Comparison of ENCODE assay signal across 28 cellular contexts in the genomic region with DNA sequence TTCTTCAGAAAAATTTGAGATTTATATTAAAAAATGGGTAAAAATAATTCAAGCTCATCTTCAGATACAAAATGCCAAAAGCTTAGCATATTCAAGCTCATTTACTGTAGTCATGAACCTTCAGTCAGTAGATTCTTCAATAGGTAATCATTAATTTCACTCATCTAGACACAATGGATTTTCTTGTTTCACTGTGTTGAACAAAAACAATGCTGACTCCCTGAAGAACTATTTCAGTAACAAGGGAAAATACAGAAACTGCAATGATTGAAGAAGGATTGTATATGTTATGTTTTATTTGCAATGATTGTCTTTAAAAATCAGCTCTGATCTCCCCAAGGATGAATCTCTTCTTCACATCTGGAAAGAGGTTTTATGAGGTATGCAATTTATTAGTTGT. TPM values are rescaled to one million over a fixed set of nuclear protein-coding genes. Genes with fewer than 3 reads are reported as not detected.
"Had no signal": no experiment of that assay in that cellular context is flagged by ENCODE, and none has a peak within 500 bp of the region (broad histone marks: within the 10 kb centered on the region; RNA-seq: fewer than 3 reads in every experiment).

No MANE protein-coding gene starts in this region.

- H3K4me1 ChIP-seq: heart left ventricle, left ventricle myocardium inferior, sigmoid colon, spleen, tibial artery, upper lobe of right lung had no signal

- H3K36me3 Mint-ChIP-seq: stimulated activated effector memory CD8-positive, alpha-beta T cell treated with anti-CD3 and anti-CD28 coated beads, Interleukin-12 subunit alpha, Interleukin-12 subunit beta, amount 100 ng/mL, for 72 hours had no signal

- H3K36me3 ChIP-seq: heart left ventricle, left ventricle myocardium inferior, ovary, sigmoid colon, spleen, suprapubic skin, thoracic aorta, tibial artery, upper lobe of right lung had no signal

- H3K4me3 ChIP-seq: heart left ventricle, left ventricle myocardium inferior, lung, ovary, sigmoid colon, spleen, suprapubic skin, thoracic aorta, tibial artery, upper lobe of right lung had no signal

- ATAC-seq: heart left ventricle; left colon; naive thymus-derived CD8-positive, alpha-beta T cell; right cardiac atrium; stimulated activated effector memory CD8-positive, alpha-beta T cell treated with anti-CD3 and anti-CD28 coated beads, Interleukin-12 subunit alpha, Interleukin-12 subunit beta, amount 100 ng/mL, for 72 hours; upper lobe of right lung had no signal

- DNase-seq: glutamatergic neuron; heart left ventricle; hypothalamus; immature natural killer cell; kidney; left colon; left ventricle myocardium inferior; naive thymus-derived CD8-positive, alpha-beta T cell; nephron progenitor cell; ovary; right cardiac atrium; sigmoid colon; small intestine; spleen; stimulated activated CD4-positive, alpha-beta T cell treated with anti-CD3 and anti-CD28 coated beads, Interleukin-4, amount 100 ng/mL, for 24 hours; stimulated activated naive CD4-positive, alpha-beta T cell; tibial artery; trophoblast cell; upper lobe of right lung had no signal

- H3K27me3 Mint-ChIP-seq: progenitor cell of endocrine pancreas had no signal

- H3K27me3 ChIP-seq: ovary, spleen, tibial artery, upper lobe of right lung had no signal

- H3K27ac Mint-ChIP-seq: immature natural killer cell; naive thymus-derived CD8-positive, alpha-beta T cell; nephron progenitor cell; progenitor cell of endocrine pancreas; stimulated activated effector memory CD8-positive, alpha-beta T cell treated with anti-CD3 and anti-CD28 coated beads, Interleukin-12 subunit alpha, Interleukin-12 subunit beta, amount 100 ng/mL, for 72 hours; stimulated activated naive CD8-positive, alpha-beta T cell treated with anti-CD3 and anti-CD28 coated beads, Interleukin-15, Interleukin-2, amounts not matched to agents 100 ng/mL and 50 ng/mL, for 24 hours had no signal

- H3K4me1 Mint-ChIP-seq: immature natural killer cell; naive thymus-derived CD8-positive, alpha-beta T cell; nephron progenitor cell; stimulated activated effector memory CD8-positive, alpha-beta T cell treated with anti-CD3 and anti-CD28 coated beads, Interleukin-12 subunit alpha, Interleukin-12 subunit beta, amount 100 ng/mL, for 72 hours had no signal

- H3K4me3 Mint-ChIP-seq: immature natural killer cell; naive thymus-derived CD8-positive, alpha-beta T cell; nephron progenitor cell; stimulated activated effector memory CD8-positive, alpha-beta T cell treated with anti-CD3 and anti-CD28 coated beads, Interleukin-12 subunit alpha, Interleukin-12 subunit beta, amount 100 ng/mL, for 72 hours; stimulated activated naive CD8-positive, alpha-beta T cell treated with anti-CD3 and anti-CD28 coated beads, Interleukin-15, Interleukin-2, amounts not matched to agents 100 ng/mL and 50 ng/mL, for 24 hours had no signal

- H3K9me3 ChIP-seq: left ventricle myocardium inferior, ovary, suprapubic skin, thoracic aorta, tibial artery, upper lobe of right lung had no signal

- FAIRE-seq: islet of Langerhans, kidney, small intestine, urothelium cell line had no signal

- H3K9me3 Mint-ChIP-seq: nephron progenitor cell; stimulated activated effector memory CD8-positive, alpha-beta T cell treated with anti-CD3 and anti-CD28 coated beads, Interleukin-12 subunit alpha, Interleukin-12 subunit beta, amount 100 ng/mL, for 72 hours; stimulated activated naive CD8-positive, alpha-beta T cell treated with anti-CD3 and anti-CD28 coated beads, Interleukin-15, Interleukin-2, amounts not matched to agents 100 ng/mL and 50 ng/mL, for 24 hours had no signal

- H3K27ac ChIP-seq: heart left ventricle, left ventricle myocardium inferior, ovary, sigmoid colon, spleen, suprapubic skin, thoracic aorta, tibial artery, upper lobe of right lung had no signal

RNA-seq across cellular contexts. Expression of a gene that starts 9.2 kb away (rescaled TPM):
- total RNA-seq: pulmonary artery endothelial cell had no signal
